Comparison of ENCODE assay signal across 1 cellular context in genomic region chr2:213238753-213239591, GRCh38.
TF ChIP-seq lines count a peak whose summit lies in the region.

No MANE protein-coding gene starts in this region.

TF ChIP-seq in GM23338, 12 proteins besides CTCF, POLR2A, EP300 and RAD21 (continued from another document):
- TF ChIP-seq REST (IDR thresholded peaks at IDR 0.05; ENCODE audit: unreplicated experiment) = no peak
